In genomic region chr17:45870342-45870974, GRCh38 we compare ENCODE assay signal across 25 cellular contexts. TPM values are rescaled to one million over a fixed set of nuclear protein-coding genes. Genes with fewer than 3 reads are reported as not detected.
"Had no signal": no experiment of that assay in that cellular context is flagged by ENCODE, and none has a peak within 500 bp of the region (broad histone marks: within the 10 kb centered on the region; RNA-seq: fewer than 3 reads in every experiment).

No MANE protein-coding gene starts in this region.

- FAIRE-seq: frontal cortex, islet of Langerhans had no signal

- H3K4me3 ChIP-seq: coronary artery, heart left ventricle, testis, tibial nerve had no signal

- ATAC-seq: esophagus mucosa; heart left ventricle; stimulated activated effector memory CD8-positive, alpha-beta T cell treated with anti-CD3 and anti-CD28 coated beads, Interleukin-12 subunit alpha, Interleukin-12 subunit beta, amount 100 ng/mL, for 72 hours had no signal

- H3K4me3 Mint-ChIP-seq: naive B cell; stimulated activated effector memory CD8-positive, alpha-beta T cell treated with anti-CD3 and anti-CD28 coated beads, Interleukin-12 subunit alpha, Interleukin-12 subunit beta, amount 100 ng/mL, for 72 hours; stimulated activated naive CD8-positive, alpha-beta T cell treated with anti-CD3 and anti-CD28 coated beads, Interleukin-15, Interleukin-2, amounts not matched to agents 100 ng/mL and 50 ng/mL, for 24 hours had no signal

- H3K36me3 Mint-ChIP-seq: naive B cell; stimulated activated effector memory CD8-positive, alpha-beta T cell treated with anti-CD3 and anti-CD28 coated beads, Interleukin-12 subunit alpha, Interleukin-12 subunit beta, amount 100 ng/mL, for 72 hours had no signal

- H3K9me3 Mint-ChIP-seq: naive B cell; stimulated activated effector memory CD8-positive, alpha-beta T cell treated with anti-CD3 and anti-CD28 coated beads, Interleukin-12 subunit alpha, Interleukin-12 subunit beta, amount 100 ng/mL, for 72 hours; stimulated activated naive CD8-positive, alpha-beta T cell treated with anti-CD3 and anti-CD28 coated beads, Interleukin-15, Interleukin-2, amounts not matched to agents 100 ng/mL and 50 ng/mL, for 24 hours had no signal

- H3K27me3 ChIP-seq: testis had no signal

- H3K27ac ChIP-seq: coronary artery, heart left ventricle, testis, tibial nerve had no signal

- H3K36me3 ChIP-seq: heart left ventricle, tibial nerve had no signal

- DNase-seq: effector CD4-positive, alpha-beta T cell; heart left ventricle; hippocampal formation; kidney glomerular epithelial cell; naive B cell; stimulated activated CD4-positive, alpha-beta T cell treated with anti-CD3 and anti-CD28 coated beads, Interleukin-4, amount 100 ng/mL, for 1 hour; stimulated activated CD8-positive, alpha-beta memory T cell treated with anti-CD3 and anti-CD28 coated beads, Interleukin-4, amount 100 ng/mL, for 48 hours; testis had no signal

- H3K27ac Mint-ChIP-seq: stimulated activated effector memory CD8-positive, alpha-beta T cell treated with anti-CD3 and anti-CD28 coated beads, Interleukin-12 subunit alpha, Interleukin-12 subunit beta, amount 100 ng/mL, for 72 hours; stimulated activated naive CD8-positive, alpha-beta T cell treated with anti-CD3 and anti-CD28 coated beads, Interleukin-15, Interleukin-2, amounts not matched to agents 100 ng/mL and 50 ng/mL, for 24 hours had no signal

- H3K9me3 ChIP-seq: heart left ventricle, testis, tibial nerve had no signal

- H3K4me1 ChIP-seq: heart left ventricle, testis, tibial nerve had no signal

RNA-seq across cellular contexts. Expression of gene MAPT, which starts 23.9 kb away (rescaled TPM):
- total RNA-seq: dermis microvascular lymphatic vessel endothelial cell had no signal

RNA-seq across cellular contexts. Expression of gene SPPL2C, which starts 25.8 kb away (rescaled TPM):
- total RNA-seq: chondrocyte, dermis microvascular lymphatic vessel endothelial cell, esophagus mucosa, fibroblast of lung, frontal cortex, glomerular endothelial cell, heart left ventricle, liver, lung microvascular endothelial cell, osteocyte, pulmonary artery endothelial cell, tibial nerve, ureter had no signal
- polyA plus RNA-seq: fibroblast of lung, heart left ventricle, liver, neural cell had no signal
